Comparison of ENCODE assay signal across 8 cellular contexts in the genomic region with DNA sequence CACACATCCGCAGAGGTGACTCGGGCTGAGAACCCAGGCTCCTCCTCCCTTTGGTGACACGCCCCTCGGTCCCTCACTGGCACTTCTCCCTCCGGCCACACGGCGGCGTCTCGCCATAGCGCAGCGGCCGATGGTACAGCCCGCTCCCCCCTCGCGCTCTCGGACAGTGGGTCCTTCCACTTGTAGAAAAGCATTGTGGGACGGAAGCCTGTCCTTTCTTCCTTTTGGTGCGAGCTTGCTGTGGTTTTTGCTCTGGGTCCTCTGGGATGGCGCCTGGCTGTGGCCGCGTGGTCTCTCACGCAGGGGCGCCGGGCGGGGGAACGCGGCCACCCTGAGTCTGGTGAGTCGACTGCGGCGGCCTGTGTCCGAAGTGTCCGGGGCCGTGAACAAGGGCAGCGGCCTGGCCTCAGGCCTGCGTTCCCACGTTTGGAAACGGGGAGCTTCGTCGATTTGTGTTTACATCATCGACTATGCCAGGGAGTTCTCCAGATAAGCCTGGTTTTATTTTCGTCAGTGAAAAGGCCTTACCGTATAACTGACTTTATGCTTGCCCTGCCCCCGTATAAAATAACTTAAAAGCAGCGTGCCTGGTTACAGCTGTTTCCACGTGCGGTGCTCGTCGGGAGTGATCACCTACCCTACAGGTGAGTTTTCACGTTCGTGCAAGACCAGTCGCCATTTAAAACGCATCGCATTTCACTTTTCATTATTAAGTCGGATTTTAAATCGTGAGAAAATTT.
DNase-seq lines count a peak whose midpoint lies in the region; ATAC-seq and TF ChIP-seq lines count a peak whose summit lies in the region.

No MANE protein-coding gene starts in this region.

- intact Hi-C loops in left ventricle myocardium superior (cut with micrococcal nuclease): no loop called here
- intact Hi-C loops in vagina (cut with DNase I): loop anchor here (5.0 kb wide), 1 partner anchor 609 kb away; no protein-coding TSS in a partner anchor

- H3K9me3 ChIP-seq in vagina: no peaks in the 10 kb centered on the region

- H3K4me1 Mint-ChIP-seq in T-helper 1 cell treated with Interleukin-12 subunit alpha and Interleukin-12 subunit beta and Interleukin-4 antibody, amounts not matched to agents 30 μg/mL and 1 μg/mL, for 36 hours (ENCODE audit: low read depth): peaks cover 25% of the 10 kb centered on the region

- H3K36me3 Mint-ChIP-seq in T-helper 1 cell treated with Interleukin-12 subunit alpha and Interleukin-12 subunit beta and Interleukin-4 antibody, amounts not matched to agents 30 μg/mL and 1 μg/mL, for 36 hours (ENCODE audit: low read depth): peaks cover 23% of the 10 kb centered on the region

- peak; percentile 98 for ATAC-seq in GM18498 (IDR thresholded peaks at IDR 0.05; ENCODE audit: unreplicated experiment)
- ATAC-seq in HG02884 (IDR thresholded peaks at IDR 0.05; ENCODE audit: unreplicated experiment): peak; percentile 95
- ATAC-seq in left ventricle myocardium superior: peak; percentile 92

- peaks cover 0 to 33% of the 10 kb centered on the region in 2 donors for H3K36me3 ChIP-seq in vagina

- H3K27me3 ChIP-seq in vagina: no peaks in the 10 kb centered on the region

- H3K9me3 Mint-ChIP-seq in T-helper 1 cell treated with Interleukin-12 subunit alpha and Interleukin-12 subunit beta and Interleukin-4 antibody, amounts not matched to agents 30 μg/mL and 1 μg/mL, for 36 hours: peaks cover 4% of the 10 kb centered on the region

- H3K27ac Mint-ChIP-seq in T-helper 1 cell treated with Interleukin-12 subunit alpha and Interleukin-12 subunit beta and Interleukin-4 antibody, amounts not matched to agents 30 μg/mL and 1 μg/mL, for 36 hours: peak overlapping the region; percentile 86

- H3K27me3 Mint-ChIP-seq in T-helper 1 cell treated with Interleukin-12 subunit alpha and Interleukin-12 subunit beta and Interleukin-4 antibody, amounts not matched to agents 30 μg/mL and 1 μg/mL, for 36 hours (ENCODE audit: low read depth): peaks cover 3% of the 10 kb centered on the region

- peak; percentile 72 to 94 (median 79) for TF ChIP-seq CTCF in vagina (IDR thresholded peaks at IDR 0.05)

- peak overlapping the region; percentile 75 for H3K27ac ChIP-seq in angular gyrus (ENCODE audit: low read depth, low read length)
- H3K27ac ChIP-seq in vagina: peak overlapping the region; percentile 83

- H3K4me3 ChIP-seq in vagina: peak overlapping the region; percentile 73 to 89

- H3K4me3 Mint-ChIP-seq in T-helper 1 cell treated with Interleukin-12 subunit alpha and Interleukin-12 subunit beta and Interleukin-4 antibody, amounts not matched to agents 30 μg/mL and 1 μg/mL, for 36 hours: peak overlapping the region; percentile 92

- TF ChIP-seq POLR2A in vagina (IDR thresholded peaks at IDR 0.05): peak in 1 of 2 donors; percentile 53

- peaks cover 29% of the 10 kb centered on the region for H3K4me1 ChIP-seq in vagina

- DNase-seq in NCI-H146 (lab: John Stamatoyannopoulos, UW): peak; percentile 87
- DNase-seq in left ventricle myocardium superior: peak; percentile 93
- DNase-seq in putamen (ENCODE audit: low spot score): peak; percentile 89
- peak in 1 of 2 donors; percentile 93 for DNase-seq in vagina (ENCODE audit: extremely low spot score in 2 of 2)
